In genomic region chr7:129401968-129402860, GRCh38 we compare ENCODE assay signal across 8 cellular contexts. TPM values are rescaled to one million over a fixed set of nuclear protein-coding genes. Genes with fewer than 3 reads are reported as not detected.
DNase-seq lines count a peak whose midpoint lies in the region; ATAC-seq and TF ChIP-seq lines count a peak whose summit lies in the region.
"Had no signal": no experiment of that assay in that cellular context is flagged by ENCODE, and none has a peak within 500 bp of the region (broad histone marks: within the 10 kb centered on the region; RNA-seq: fewer than 3 reads in every experiment).

No MANE protein-coding gene starts in this region.

- H3K79me2 ChIP-seq in osteoblast (ENCODE audit: insufficient read depth, low read length): no peaks in the 10 kb centered on the region

- H3K27ac ChIP-seq in osteoblast (ENCODE audit: low read depth, low read length): no peak overlapping the region
- H3K27ac ChIP-seq in coronary artery: no peak overlapping the region

- no peak overlapping the region for H3K4me3 Mint-ChIP-seq in naive thymus-derived CD8-positive, alpha-beta T cell

- no peak overlapping the region for H3K4me2 ChIP-seq in osteoblast (ENCODE audit: insufficient read depth, low read length)

- peaks cover 0 to 75% (median 35%) of the 10 kb centered on the region in 3 donors for H3K36me3 Mint-ChIP-seq in naive thymus-derived CD8-positive, alpha-beta T cell

- H3K27ac Mint-ChIP-seq in naive thymus-derived CD8-positive, alpha-beta T cell: peak overlapping the region in 1 of 10 donors; percentile 44

- POLR2A ChIA-PET in naive thymus-derived CD8-positive, alpha-beta T cell (lab: Charles Lee): no interaction called here

- peaks cover 10% of the 10 kb centered on the region for H3K4me1 ChIP-seq in osteoblast (ENCODE audit: insufficient read depth, low read length)

- no peaks in the 10 kb centered on the region for H3K36me3 ChIP-seq in osteoblast (ENCODE audit: insufficient read depth, low read length)

- no peaks in the 10 kb centered on the region for H4K20me1 ChIP-seq in osteoblast (ENCODE audit: insufficient read depth, low read length)

- TF ChIP-seq CTCF in GM13977 (IDR thresholded peaks at IDR 0.05; ENCODE audit: extremely low read depth, insufficient read depth, missing control alignments) (peak; percentile 23), osteoblast (IDR thresholded peaks at IDR 0.05; ENCODE audit: extremely low read depth, low read depth, low read length) (peak; percentile 21), coronary artery (IDR thresholded peaks at IDR 0.05) (no peak)

- no peak overlapping the region for H3K4me3 ChIP-seq in osteoblast (ENCODE audit: insufficient read depth, low read length)
- no peak overlapping the region for H3K4me3 ChIP-seq in coronary artery

- H3K4me1 Mint-ChIP-seq in naive thymus-derived CD8-positive, alpha-beta T cell: no peaks in the 10 kb centered on the region

- no peaks in the 10 kb centered on the region for H3K27me3 Mint-ChIP-seq in naive thymus-derived CD8-positive, alpha-beta T cell

- ATAC-seq in HG02759 (IDR thresholded peaks at IDR 0.05; ENCODE audit: unreplicated experiment) (peak; percentile 90), HG03095 (IDR thresholded peaks at IDR 0.05; ENCODE audit: unreplicated experiment) (no peak)
- no peak for ATAC-seq in naive thymus-derived CD8-positive, alpha-beta T cell
- ATAC-seq: Right ventricle myocardium inferior had no signal

- no peaks in the 10 kb centered on the region for H3K27me3 ChIP-seq in osteoblast (ENCODE audit: insufficient read depth, low read length)

- no peaks in the 10 kb centered on the region for H3K9me3 Mint-ChIP-seq in naive thymus-derived CD8-positive, alpha-beta T cell

- H2AFZ ChIP-seq in osteoblast (ENCODE audit: low read length): no peak overlapping the region

- no peaks in the 10 kb centered on the region for H3K9me3 ChIP-seq in osteoblast (ENCODE audit: low read depth, low read length)

- DNase-seq in GM13977 (ENCODE audit: low spot score) (peak; percentile 22), osteoblast (ENCODE audit: insufficient read length, low spot score, missing footprints) (no peak), coronary artery (ENCODE audit: low spot score) (no peak)
- peak; percentile 27 to 36 for DNase-seq in activated CD4-positive, alpha-beta T cell treated with anti-CD3 and anti-CD28 coated beads, Interleukin-2, amount 50 U/mL, for 48 hours
- DNase-seq in naive thymus-derived CD8-positive, alpha-beta T cell: no peak

- in situ Hi-C loops in GM13977 (cut with MboI; ENCODE audit: low pct_unique_long_range_greater_than_20kb, low sequenced_read_pairs, unreplicated experiment): no loop called here

RNA-seq across cellular contexts. Expression of gene STRIP2, which starts 32.0 kb away (rescaled TPM):
- total RNA-seq in osteoblast: 8.3 and 19.7 TPM in 2 replicates
- under 1 TPM in 1 of 2 experiments, not detected in 1; 0.11 TPM for total RNA-seq in naive thymus-derived CD8-positive, alpha-beta T cell
- not detected for polyA plus RNA-seq in naive thymus-derived CD8-positive, alpha-beta T cell

Comparison
In these comparisons a context has a peak if more than half of its experiments do, and no peak if none do; other contexts are left out.
1. DNase-seq: peak in GM13977 (single experiment) and activated CD4-positive, alpha-beta T cell treated with anti-CD3 and anti-CD28 coated beads, Interleukin-2, amount 50 U/mL, for 48 hours (2 of 2); none in osteoblast (single experiment), coronary artery (single experiment) and naive thymus-derived CD8-positive, alpha-beta T cell (0 of 10).